Comparison of ENCODE assay signal across 3 cellular contexts in genomic region chr16:35651841-35652240, GRCh38.
"Had no signal": no experiment of that assay in that cellular context is flagged by ENCODE, and none has a peak within 500 bp of the region (broad histone marks: within the 10 kb centered on the region; RNA-seq: fewer than 3 reads in every experiment).

No MANE protein-coding gene starts in this region.

- DNase-seq: GDM1, GF-D8 had no signal

- ATAC-seq: GM12878 had no signal

- H3K4me3 ChIP-seq: GM12878 had no signal
